ENCODE assay signal across 8 cellular contexts in genomic region chr3:9248232-9249191, GRCh38. TPM values are rescaled to one million over a fixed set of nuclear protein-coding genes. Genes with fewer than 3 reads are reported as not detected.
DNase-seq lines count a peak whose midpoint lies in the region; ATAC-seq and TF ChIP-seq lines count a peak whose summit lies in the region.

No MANE protein-coding gene starts in this region.

- H3K9me3 ChIP-seq in HCT116 (ENCODE audit: control insufficient read depth in 1 of 2, insufficient read depth in 1 of 2, low read depth in 1 of 2, low read length in 2 of 2) (no peaks in the 10 kb centered on the region), skeletal muscle tissue (ENCODE audit: control insufficient read depth in 3 of 3, low read length in 3 of 3) (no peaks in the 10 kb centered on the region)

- TF ChIP-seq RAD21 in HCT116 (IDR thresholded peaks at IDR 0.05; ENCODE audit: low read depth) = no peak

- H3K27ac ChIP-seq in HCT116 (ENCODE audit: low read depth, low read length) (no peak overlapping the region), skeletal muscle tissue (ENCODE audit: low read depth, low read length) (peak overlapping the region; percentile 79)

- DNase-seq in AG10803 (ENCODE audit: low read depth) (no peak), HCT116 (ENCODE audit: low read depth, low spot score) (no peak), cerebellar nuclear complex (lab: John Stamatoyannopoulos, UW) (no peak), NCI-H1048 (lab: John Stamatoyannopoulos, UW) (no peak)

- POLR2A ChIA-PET in HCT116 (lab: Charles Lee) = no interaction called here

- BruUV-seq in HCT116 (replicated peaks; lab: Mats Ljungman, UMichigan) = no TSS peak

- intact Hi-C loops in HCT116 (cut with micrococcal nuclease) = no loop called here

- CTCF ChIA-PET in HCT116 (lab: Charles Lee) = interaction anchor here (1.0 to 1.5 kb wide), 4 partner anchors 10 to 276 kb away, joined by 3 to 5 read pairs (median 3); no protein-coding TSS in a partner anchor

- H3K27me3 ChIP-seq in HCT116 (ENCODE audit: insufficient read depth, low read length) (no peaks in the 10 kb centered on the region), skeletal muscle tissue (ENCODE audit: control insufficient read depth in 3 of 3, insufficient read depth in 3 of 3, low read length in 3 of 3) (no peaks in the 10 kb centered on the region)

- H3K4me2 ChIP-seq in HCT116 (ENCODE audit: low read length) = peak overlapping the region; percentile 96

- H3K4me3 ChIP-seq in AG10803 (ENCODE audit: low read length) (peak overlapping the region; percentile 69), HCT116 (replicated peaks in 1 of 2; ENCODE audit: low read depth in 1 of 2, low read length in 2 of 2) (peak overlapping the region; percentile 51 to 61; a peak in 3 of 4 replicates), WI38 (ENCODE audit: low read depth, low read length) (peak overlapping the region; percentile 50; the same call in 1 of the 2 replicates), iPS-11a (ENCODE audit: low read depth, low read length) (peak overlapping the region; percentile 67), skeletal muscle tissue (ENCODE audit: low read length in 3 of 3) (peak overlapping the region; percentile 81 to 86 (median 83))

- H3K9me2 ChIP-seq in HCT116 (ENCODE audit: insufficient read depth) = no peaks in the 10 kb centered on the region

- H3K36me3 ChIP-seq in HCT116 (ENCODE audit: control insufficient read depth in 1 of 2, insufficient read depth in 2 of 2, low read length in 2 of 2) (no peaks in the 10 kb centered on the region), skeletal muscle tissue (ENCODE audit: control insufficient read depth in 3 of 3, insufficient read depth in 3 of 3, low read length in 3 of 3) (no peaks in the 10 kb centered on the region)

- no peak for TF ChIP-seq POLR2A in HCT116 (IDR thresholded peaks at IDR 0.05; ENCODE audit: borderline replicate concordance, extremely low read depth, insufficient read depth, insufficient read length)

- H3K9ac ChIP-seq in HCT116 (ENCODE audit: low read length) (peak overlapping the region; percentile 56), skeletal muscle tissue (ENCODE audit: low read depth in 1 of 3, low read length in 3 of 3) (peak overlapping the region; percentile 60 to 87 (median 69))

- H2AFZ ChIP-seq in HCT116 (ENCODE audit: low read depth, low read length, poor library complexity, severe bottlenecking) = peak overlapping the region; percentile 88

- H3K4me1 ChIP-seq in HCT116 (ENCODE audit: control insufficient read depth in 1 of 2, insufficient read depth in 2 of 2, low read length in 2 of 2) = peaks cover 17 to 31% of the 10 kb centered on the region in 2 experiments
- peaks cover 33 to 48% (median 42%) of the 10 kb centered on the region in 3 donors for H3K4me1 ChIP-seq in skeletal muscle tissue (ENCODE audit: control insufficient read depth in 3 of 3, insufficient read depth in 3 of 3, low read length in 3 of 3)

- H4K20me1 ChIP-seq in HCT116 (ENCODE audit: insufficient read depth) = no peaks in the 10 kb centered on the region

- no peaks in the 10 kb centered on the region for H3K79me2 ChIP-seq in HCT116 (ENCODE audit: insufficient read depth, low read length)

- RAD21 ChIA-PET in HCT116 (lab: Charles Lee; ENCODE audit: low non-redundant PET in 1 of 2, low total read pairs in 2 of 2, uncharacterized antibody in 2 of 2, unreplicated experiment in 2 of 2) = interaction anchor here in 1 of 2 experiments (0.6 kb wide), 1 partner anchor 216 kb away, joined by 3 read pairs; no protein-coding TSS in a partner anchor

- ATAC-seq in HCT116 (no peak), GM21576 (IDR thresholded peaks at IDR 0.05; ENCODE audit: unreplicated experiment) (no peak)

- TF ChIP-seq CTCF in AG10803 (conservative IDR thresholded peaks at IDR 0.05; ENCODE audit: low read length) (no peak), HCT116 (IDR thresholded peaks at IDR 0.05 in 2 of 3, conservative IDR thresholded peaks at IDR 0.05 in 1 of 3; ENCODE audit: borderline replicate concordance in 1 of 3, insufficient read depth in 1 of 3, low read depth in 2 of 3, low read length in 2 of 3) (no peak), WI38 (IDR thresholded peaks at IDR 0.05; ENCODE audit: low read depth, low read length) (no peak)

TF ChIP-seq in HCT116, 20 proteins besides CTCF, POLR2A, EP300 and RAD21:
- no peak for TF ChIP-seq SIN3A (IDR thresholded peaks at IDR 0.05; ENCODE audit: low read depth)
- TF ChIP-seq ATF3 (IDR thresholded peaks at IDR 0.05) = no peak
- no peak for TF ChIP-seq POLR2AphosphoS5 (IDR thresholded peaks at IDR 0.05; ENCODE audit: low read depth, low read length)
- no peak for TF ChIP-seq CBX3 (IDR thresholded peaks at IDR 0.05; ENCODE audit: low read depth)
- no peak for TF ChIP-seq FOSL1 (IDR thresholded peaks at IDR 0.05; ENCODE audit: low read depth)
- TF ChIP-seq TCF7L2 (IDR thresholded peaks at IDR 0.05; ENCODE audit: borderline replicate concordance, extremely low read depth, insufficient read depth, insufficient read length) = no peak
- no peak for TF ChIP-seq YY1 (IDR thresholded peaks at IDR 0.05; ENCODE audit: extremely low read depth, insufficient replicate concordance, low read depth, low read length)
- no peak for TF ChIP-seq SP1 (IDR thresholded peaks at IDR 0.05; ENCODE audit: low read depth)
- TF ChIP-seq SRF (IDR thresholded peaks at IDR 0.05; ENCODE audit: low read depth) = no peak

RNA-seq across cellular contexts. Expression of gene SRGAP3, which starts 0.9 kb away (rescaled TPM):
- 8.3 TPM for total RNA-seq in HCT116 (2021; ENCODE audit: unreplicated experiment)
- 4.6 and 5.2 TPM in 2 replicates for polyA plus RNA-seq in HCT116 (2012)
- total RNA-seq in skeletal muscle tissue = 15.7 TPM
